Comparison of ENCODE assay signal across 8 cellular contexts in the genomic region with DNA sequence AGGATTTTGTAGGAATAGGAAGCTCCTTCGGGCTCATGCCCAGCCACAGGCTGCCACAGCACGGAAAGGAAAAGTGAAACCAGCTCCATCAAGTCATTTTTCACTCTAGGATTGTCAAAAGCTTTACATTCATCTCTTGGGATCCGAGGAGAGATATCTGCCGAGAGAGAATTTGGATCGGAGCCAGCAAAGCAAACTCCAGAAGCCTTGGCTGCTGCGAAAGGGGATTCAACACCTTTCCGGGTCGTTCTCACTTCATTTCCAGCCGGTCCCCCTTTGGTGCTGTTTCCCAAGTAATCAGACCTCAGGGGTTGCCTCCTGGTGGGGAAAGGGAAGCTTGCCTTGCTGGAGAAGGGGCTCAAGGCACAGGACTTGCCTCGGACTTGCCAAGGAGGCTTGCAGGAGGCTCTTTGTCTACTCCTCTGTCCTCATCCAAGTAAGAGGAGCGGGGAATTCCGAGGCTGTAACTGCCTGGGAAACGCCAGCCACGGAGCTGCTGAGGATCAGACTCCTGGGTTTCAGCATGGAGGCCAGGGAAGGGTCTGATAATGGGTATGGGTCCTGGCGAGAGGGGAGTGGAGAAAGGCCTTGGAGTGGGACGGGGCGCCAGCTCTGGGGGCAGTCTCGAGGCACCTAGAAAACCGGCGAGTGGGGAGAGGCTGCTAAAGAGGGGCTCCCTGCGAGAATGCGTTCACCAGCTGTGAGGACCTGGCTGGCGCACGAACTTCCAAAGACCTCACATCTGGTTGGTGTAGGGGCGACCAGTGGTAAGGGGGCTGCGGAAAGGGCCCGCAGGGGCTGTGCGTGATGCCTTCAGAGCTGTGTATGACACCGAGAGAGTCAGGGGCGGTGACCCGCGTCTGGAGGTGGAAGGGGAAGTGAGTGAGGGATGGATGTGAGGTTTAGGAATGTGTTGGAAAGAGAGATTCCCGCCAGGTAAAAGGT. TPM values are rescaled to one million over a fixed set of nuclear protein-coding genes. Genes with fewer than 3 reads are reported as not detected.
DNase-seq lines count a peak whose midpoint lies in the region; ATAC-seq and TF ChIP-seq lines count a peak whose summit lies in the region.

No MANE protein-coding gene starts in this region.

- peak overlapping the region; percentile 87 for H3K4me3 ChIP-seq in endocrine pancreas (ENCODE audit: control insufficient read depth, insufficient read depth, low read length)

- H3K9me3 ChIP-seq in CD4-positive, alpha-beta T cell (ENCODE audit: control insufficient read depth, low read length) = no peaks in the 10 kb centered on the region
- H3K9me3 ChIP-seq in endocrine pancreas (ENCODE audit: control insufficient read depth, low read length) = no peaks in the 10 kb centered on the region

- peak overlapping the region; percentile 3 for H3K9ac ChIP-seq in endocrine pancreas (ENCODE audit: control insufficient read depth, insufficient read depth, low read length)

- peak; percentile 62 for ATAC-seq in CD4-positive, alpha-beta T cell (ENCODE audit: poor library complexity)
- peak; percentile 57 for ATAC-seq in WTC11
- peak; percentile 54 for ATAC-seq in memory B cell (ENCODE audit: low read depth)
- no peak for ATAC-seq in HG03175 (IDR thresholded peaks at IDR 0.05; ENCODE audit: unreplicated experiment)

- peak in 4 of 10 experiments; percentile 2 to 42 (median 10) for DNase-seq in CD4-positive, alpha-beta T cell
- DNase-seq in HPDE6-E6E7 (ENCODE audit: extremely low spot score) = peak; percentile 55
- peak; percentile 43 for DNase-seq in WTC11 (ENCODE audit: low spot score)
- DNase-seq in memory B cell (ENCODE audit: low spot score in 2 of 2) = peak in 1 of 2 donors; percentile 32
- DNase-seq in substantia nigra (lab: John Stamatoyannopoulos, UW) = peak in 4 of 49 donors; percentile 6 to 29 (median 10)
- DNase-seq in NCI-H1105 treated with DMSO at 0.1 percent for 48 hours (lab: John Stamatoyannopoulos, UW) = no peak

- H3K9me3 Mint-ChIP-seq in CD4-positive, alpha-beta T cell = no peaks in the 10 kb centered on the region
- H3K9me3 Mint-ChIP-seq in WTC11 = no peaks in the 10 kb centered on the region
- H3K9me3 Mint-ChIP-seq in memory B cell = no peaks in the 10 kb centered on the region

- peak overlapping the region; percentile 96 for H3K4me3 Mint-ChIP-seq in CD4-positive, alpha-beta T cell
- H3K4me3 Mint-ChIP-seq in WTC11 (peak overlapping the region; percentile 81), memory B cell (peak overlapping the region; percentile 80)

- CTCF ChIA-PET in CD4-positive, alpha-beta T cell (lab: Charles Lee) = no interaction called here
- CTCF ChIA-PET in WTC11 (lab: Charles Lee) = interaction anchor here (0.5 to 1.3 kb wide), 8 partner anchors 12 to 864 kb away, joined by 3 to 10 read pairs (median 4); no protein-coding TSS in a partner anchor

- H3K27ac ChIP-seq in CD4-positive, alpha-beta T cell (ENCODE audit: low read depth, low read length) = no peak overlapping the region
- peak overlapping the region; percentile 26 for H3K27ac ChIP-seq in substantia nigra (ENCODE audit: low read depth, low read length, poor library complexity, severe bottlenecking)

- POLR2A ChIA-PET in CD4-positive, alpha-beta T cell (lab: Charles Lee) = interaction anchor here (0.6 to 1.3 kb wide), 6 partner anchors 8 to 293 kb away, joined by 3 read pairs; a partner anchor contains a TSS
- POLR2A ChIA-PET in WTC11 (lab: Charles Lee) = interaction anchor here (1.1 kb wide), 1 partner anchor 9 kb away, joined by 4 read pairs; no protein-coding TSS in a partner anchor

- H3K27me3 Mint-ChIP-seq in CD4-positive, alpha-beta T cell = peaks cover 21% of the 10 kb centered on the region
- H3K27me3 Mint-ChIP-seq in WTC11 (ENCODE audit: low read depth) (peaks cover 56% of the 10 kb centered on the region), memory B cell (peaks cover 17% of the 10 kb centered on the region)

- peak overlapping the region; percentile 21 for H3K27ac Mint-ChIP-seq in CD4-positive, alpha-beta T cell
- no peak overlapping the region for H3K27ac Mint-ChIP-seq in WTC11
- peak overlapping the region; percentile 21 for H3K27ac Mint-ChIP-seq in memory B cell

- H3K4me1 Mint-ChIP-seq in CD4-positive, alpha-beta T cell (ENCODE audit: low read depth) = peaks cover 24% of the 10 kb centered on the region
- peaks cover 26% of the 10 kb centered on the region for H3K4me1 Mint-ChIP-seq in WTC11
- peaks cover 20% of the 10 kb centered on the region for H3K4me1 Mint-ChIP-seq in memory B cell

- intact Hi-C loops in CD4-positive, alpha-beta T cell (cut with DNase I, micrococcal nuclease) = no loop called here

- no peaks in the 10 kb centered on the region for H3K4me1 ChIP-seq in endocrine pancreas (ENCODE audit: control insufficient read depth, insufficient read depth, low read length)

- no peak for TF ChIP-seq CTCF in CD4-positive, alpha-beta T cell (IDR thresholded peaks at IDR 0.05)
- TF ChIP-seq CTCF in WTC11 (IDR thresholded peaks at IDR 0.05) = no peak

- H3K27me3 ChIP-seq in CD4-positive, alpha-beta T cell (ENCODE audit: control insufficient read depth, insufficient read depth, low read length) = peaks cover 6% of the 10 kb centered on the region
- H3K27me3 ChIP-seq in endocrine pancreas (ENCODE audit: control insufficient read depth, insufficient read depth, low read length) = no peaks in the 10 kb centered on the region

- no peaks in the 10 kb centered on the region for H3K36me3 ChIP-seq in endocrine pancreas (ENCODE audit: control insufficient read depth, insufficient read depth, low read length)

- peaks cover 6% of the 10 kb centered on the region for H3K36me3 Mint-ChIP-seq in CD4-positive, alpha-beta T cell (ENCODE audit: low read depth)
- H3K36me3 Mint-ChIP-seq in WTC11 (no peaks in the 10 kb centered on the region), memory B cell (no peaks in the 10 kb centered on the region)

TF ChIP-seq in WTC11, 78 proteins besides CTCF, POLR2A, EP300 and RAD21 (continues in another document):
- TF ChIP-seq, protein P1, sequence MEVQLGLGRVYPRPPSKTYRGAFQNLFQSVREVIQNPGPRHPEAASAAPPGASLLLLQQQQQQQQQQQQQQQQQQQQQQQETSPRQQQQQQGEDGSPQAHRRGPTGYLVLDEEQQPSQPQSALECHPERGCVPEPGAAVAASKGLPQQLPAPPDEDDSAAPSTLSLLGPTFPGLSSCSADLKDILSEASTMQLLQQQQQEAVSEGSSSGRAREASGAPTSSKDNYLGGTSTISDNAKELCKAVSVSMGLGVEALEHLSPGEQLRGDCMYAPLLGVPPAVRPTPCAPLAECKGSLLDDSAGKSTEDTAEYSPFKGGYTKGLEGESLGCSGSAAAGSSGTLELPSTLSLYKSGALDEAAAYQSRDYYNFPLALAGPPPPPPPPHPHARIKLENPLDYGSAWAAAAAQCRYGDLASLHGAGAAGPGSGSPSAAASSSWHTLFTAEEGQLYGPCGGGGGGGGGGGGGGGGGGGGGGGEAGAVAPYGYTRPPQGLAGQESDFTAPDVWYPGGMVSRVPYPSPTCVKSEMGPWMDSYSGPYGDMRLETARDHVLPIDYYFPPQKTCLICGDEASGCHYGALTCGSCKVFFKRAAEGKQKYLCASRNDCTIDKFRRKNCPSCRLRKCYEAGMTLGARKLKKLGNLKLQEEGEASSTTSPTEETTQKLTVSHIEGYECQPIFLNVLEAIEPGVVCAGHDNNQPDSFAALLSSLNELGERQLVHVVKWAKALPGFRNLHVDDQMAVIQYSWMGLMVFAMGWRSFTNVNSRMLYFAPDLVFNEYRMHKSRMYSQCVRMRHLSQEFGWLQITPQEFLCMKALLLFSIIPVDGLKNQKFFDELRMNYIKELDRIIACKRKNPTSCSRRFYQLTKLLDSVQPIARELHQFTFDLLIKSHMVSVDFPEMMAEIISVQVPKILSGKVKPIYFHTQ (CRISPR knock-in tag; IDR thresholded peaks at IDR 0.05) = no peak
- no peak for TF ChIP-seq ZNF423 (CRISPR knock-in tag; IDR thresholded peaks at IDR 0.05)
- TF ChIP-seq, protein P2, sequence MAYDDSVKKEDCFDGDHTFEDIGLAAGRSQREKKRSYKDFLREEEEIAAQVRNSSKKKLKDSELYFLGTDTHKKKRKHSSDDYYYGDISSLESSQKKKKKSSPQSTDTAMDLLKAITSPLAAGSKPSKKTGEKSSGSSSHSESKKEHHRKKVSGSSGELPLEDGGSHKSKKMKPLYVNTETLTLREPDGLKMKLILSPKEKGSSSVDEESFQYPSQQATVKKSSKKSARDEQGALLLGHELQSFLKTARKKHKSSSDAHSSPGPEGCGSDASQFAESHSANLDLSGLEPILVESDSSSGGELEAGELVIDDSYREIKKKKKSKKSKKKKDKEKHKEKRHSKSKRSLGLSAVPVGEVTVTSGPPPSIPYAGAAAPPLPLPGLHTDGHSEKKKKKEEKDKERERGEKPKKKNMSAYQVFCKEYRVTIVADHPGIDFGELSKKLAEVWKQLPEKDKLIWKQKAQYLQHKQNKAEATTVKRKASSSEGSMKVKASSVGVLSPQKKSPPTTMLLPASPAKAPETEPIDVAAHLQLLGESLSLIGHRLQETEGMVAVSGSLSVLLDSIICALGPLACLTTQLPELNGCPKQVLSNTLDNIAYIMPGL (CRISPR knock-in tag; IDR thresholded peaks at IDR 0.05) = no peak
- no peak for TF ChIP-seq RELA (CRISPR knock-in tag; IDR thresholded peaks at IDR 0.05; ENCODE audit: borderline replicate concordance)
- TF ChIP-seq TP53 (CRISPR knock-in tag; IDR thresholded peaks at IDR 0.05) = no peak
- TF ChIP-seq ZNF396 (CRISPR knock-in tag; IDR thresholded peaks at IDR 0.05; ENCODE audit: borderline replicate concordance) = no peak
- TF ChIP-seq, protein P3, sequence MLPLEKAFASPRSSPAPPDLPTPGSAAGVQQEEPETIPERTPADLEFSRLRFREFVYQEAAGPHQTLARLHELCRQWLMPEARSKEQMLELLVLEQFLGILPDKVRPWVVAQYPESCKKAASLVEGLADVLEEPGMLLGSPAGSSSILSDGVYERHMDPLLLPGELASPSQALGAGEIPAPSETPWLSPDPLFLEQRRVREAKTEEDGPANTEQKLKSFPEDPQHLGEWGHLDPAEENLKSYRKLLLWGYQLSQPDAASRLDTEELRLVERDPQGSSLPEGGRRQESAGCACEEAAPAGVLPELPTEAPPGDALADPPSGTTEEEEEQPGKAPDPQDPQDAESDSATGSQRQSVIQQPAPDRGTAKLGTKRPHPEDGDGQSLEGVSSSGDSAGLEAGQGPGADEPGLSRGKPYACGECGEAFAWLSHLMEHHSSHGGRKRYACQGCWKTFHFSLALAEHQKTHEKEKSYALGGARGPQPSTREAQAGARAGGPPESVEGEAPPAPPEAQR (CRISPR knock-in tag; IDR thresholded peaks at IDR 0.05) = no peak
- no peak for TF ChIP-seq NFATC4 (CRISPR knock-in tag; IDR thresholded peaks at IDR 0.05)
- TF ChIP-seq SMAD3 (CRISPR knock-in tag; IDR thresholded peaks at IDR 0.05; ENCODE audit: borderline replicate concordance) = no peak
- TF ChIP-seq IRF2 (CRISPR knock-in tag; IDR thresholded peaks at IDR 0.05; ENCODE audit: borderline replicate concordance, low read depth) = no peak

RNA-seq across cellular contexts. Expression of a gene that starts 0.7 kb away (rescaled TPM):
- total RNA-seq in CD4-positive, alpha-beta T cell = under 1 TPM; 0.33 to 0.73 TPM
- total RNA-seq in WTC11 (2021) = 0.68 to 1.4 TPM (median 1.2 TPM) in 3 replicates

RNA-seq across cellular contexts. Expression of a gene that starts 50.1 kb away (rescaled TPM):
- total RNA-seq in CD4-positive, alpha-beta T cell = not detected
- 0.05 TPM in 1 of 3 replicates, not detected in the others for total RNA-seq in WTC11 (2021)

RNA-seq across cellular contexts. Expression of a gene that starts 55.9 kb away (rescaled TPM):
- under 1 TPM; 0.55 to 0.59 TPM for total RNA-seq in CD4-positive, alpha-beta T cell
- 0.15 TPM in 1 of 3 replicates, not detected in the others for total RNA-seq in WTC11 (2021)

RNA-seq across cellular contexts. Expression of a gene that starts 56.0 kb away (rescaled TPM):
- total RNA-seq in CD4-positive, alpha-beta T cell = 10 to 100 TPM; 38.4 to 39.5 TPM
- total RNA-seq in WTC11 (2021) = 25.1 to 27.5 TPM (median 26.7 TPM) in 3 replicates
